ENCODE assay signal across 1 cellular context in the genomic region with DNA sequence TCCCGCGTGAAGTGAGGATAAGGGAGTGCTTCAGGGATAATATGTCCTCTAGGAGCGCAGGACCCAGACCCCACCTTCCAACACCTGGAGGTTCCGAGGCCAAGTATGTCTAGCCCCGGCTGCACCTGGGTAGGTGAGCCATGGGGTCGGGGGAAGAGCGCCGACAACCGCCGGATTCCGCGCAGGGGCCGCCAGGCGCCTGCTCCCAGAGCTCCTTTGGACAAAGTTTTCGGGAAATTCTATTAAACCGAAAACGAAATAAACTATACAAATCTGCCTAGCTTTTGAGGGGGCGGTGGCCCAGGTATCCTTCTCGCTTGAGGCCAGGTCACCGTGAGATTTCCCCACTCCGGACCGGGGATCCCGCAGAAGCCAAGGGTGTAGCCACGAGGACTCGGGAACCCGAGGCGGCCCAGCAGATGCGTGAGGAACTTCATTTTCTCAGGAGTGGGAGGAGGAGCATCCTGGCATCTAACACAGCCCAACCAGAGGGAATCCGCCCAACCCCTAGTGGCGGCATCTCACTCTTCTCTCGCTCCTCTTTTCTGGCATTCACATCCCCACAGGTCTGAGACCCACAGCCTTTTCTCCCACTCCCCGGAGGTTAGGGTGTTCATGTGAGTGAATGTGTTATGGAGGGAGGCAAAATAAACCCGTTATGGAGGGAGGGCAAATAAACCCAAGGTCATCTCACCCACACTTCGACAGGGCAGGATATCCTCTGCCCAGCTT.
TF ChIP-seq lines count a peak whose summit lies in the region.

No MANE protein-coding gene starts in this region.

TF ChIP-seq in endothelial cell of umbilical vein, 7 proteins besides CTCF, POLR2A, EP300 and RAD21:
- TF ChIP-seq MYC (IDR thresholded peaks at IDR 0.05; ENCODE audit: low read depth, low read length) (no peak), EZH2 (IDR thresholded peaks at IDR 0.05; ENCODE audit: borderline replicate concordance, low read depth, low read length, severe bottlenecking) (peak; percentile 93)
TF ChIP-seq in endothelial cell of umbilical vein: peak in this region for 1.
